Comparison of ENCODE assay signal across 8 cellular contexts in the genomic region with DNA sequence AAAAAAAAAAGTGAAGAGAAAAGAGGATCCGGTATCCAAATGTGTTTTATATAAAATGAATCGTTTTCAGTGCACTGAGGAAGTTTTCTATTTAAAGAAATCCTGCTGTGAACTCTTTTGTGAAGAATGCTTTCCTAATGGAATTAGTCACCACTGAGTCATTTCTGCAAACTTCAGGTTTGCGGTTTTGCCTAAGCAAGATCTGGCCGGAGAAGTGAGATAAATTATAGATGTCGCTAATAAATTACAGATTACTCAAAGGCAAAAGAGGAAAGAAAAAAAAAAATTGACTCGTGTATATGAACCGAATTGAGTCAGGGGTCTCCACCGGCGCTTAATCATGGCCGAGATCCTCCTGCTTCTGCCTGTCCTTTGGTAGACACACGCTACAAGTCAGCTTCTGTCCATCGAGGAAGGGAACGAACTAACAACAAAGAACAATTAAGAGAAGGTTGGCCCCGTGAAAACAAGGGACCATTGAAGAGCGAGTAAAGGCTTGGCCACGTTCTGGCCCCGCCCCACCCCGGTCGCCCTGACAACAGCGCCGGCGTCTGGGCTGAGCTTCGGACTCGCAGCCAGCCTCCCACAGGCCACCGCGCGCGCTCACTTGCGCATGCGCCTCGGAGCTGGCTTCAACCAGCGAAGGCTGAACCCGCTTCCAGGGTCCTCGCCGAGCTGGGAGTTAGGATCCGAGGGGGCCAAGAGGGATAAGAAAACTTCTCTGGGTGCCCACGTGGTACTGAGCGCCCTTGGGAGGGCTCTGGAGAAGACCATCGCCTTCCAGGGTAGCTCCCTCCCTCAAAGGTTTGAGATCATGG. TPM values are rescaled to one million over a fixed set of nuclear protein-coding genes. Genes with fewer than 3 reads are reported as not detected.
A peak's percentile ranks its signal among the peaks of the same experiment; 100 is the strongest.
DNase-seq lines count a peak whose midpoint lies in the region; ATAC-seq and TF ChIP-seq lines count a peak whose summit lies in the region.

No MANE protein-coding gene starts in this region.

- DNase-seq in DMS153 (lab: John Stamatoyannopoulos, UW) (peak; percentile 96), KBM-7 (peak; percentile 97), PC-9 (peak; percentile 94 to 97)
- DNase-seq in activated T-cell treated with anti-CD3 and anti-CD28 coated beads, Interleukin-2, amount 50 U/mL, for 48 hours, result peak; percentile 95 to 96
- peak; percentile 96 for DNase-seq in stimulated activated CD8-positive, alpha-beta memory T cell treated with anti-CD3 and anti-CD28 coated beads, Interleukin-4, amount 100 ng/mL, for 48 hours

- CTCF ChIA-PET in PC-9 (lab: Charles Lee), result interaction anchor here (0.5 to 1.0 kb wide), 7 partner anchors 10 to 887 kb away, joined by 3 to 27 read pairs (median 4); a partner anchor contains a TSS

- peaks cover 28% of the 10 kb centered on the region for H3K4me1 ChIP-seq in PC-9 (replicated peaks; ENCODE audit: insufficient read depth)
- H3K4me1 ChIP-seq in mucosa of stomach (ENCODE audit: control insufficient read depth, insufficient read depth, low read length), result peaks cover 20% of the 10 kb centered on the region

- ATAC-seq in GM21619 (IDR thresholded peaks at IDR 0.05; ENCODE audit: unreplicated experiment) (peak; percentile 97), esophagus mucosa (peak; percentile 94)

- no peaks in the 10 kb centered on the region for H3K9me2 ChIP-seq in PC-9 (ENCODE audit: insufficient read depth)

- H3K4me3 ChIP-seq in PC-9 (peak overlapping the region; percentile 93), mucosa of stomach (ENCODE audit: low read length) (peak overlapping the region; percentile 89)

- peaks cover 48% of the 10 kb centered on the region for H3F3A ChIP-seq in PC-9 (ENCODE audit: insufficient read depth, low read depth)

- peaks cover 19% of the 10 kb centered on the region for H3K79me2 ChIP-seq in PC-9 (ENCODE audit: low read depth)

- H3K27me3 ChIP-seq in PC-9 (ENCODE audit: insufficient read depth, low read depth), result no peaks in the 10 kb centered on the region
- H3K27me3 ChIP-seq in mucosa of stomach (ENCODE audit: control insufficient read depth, insufficient read depth, low read length), result no peaks in the 10 kb centered on the region

- in situ Hi-C loops in KBM-7 (cut with MboI; ENCODE audit: low pct_unique_long_range_greater_than_20kb, low sequenced_read_pairs), result no loop called here

- intact Hi-C loops in PC-9 (cut with micrococcal nuclease; ENCODE audit: unreplicated experiment), result loop anchor here (1.0 to 5.0 kb wide), 2 partner anchors 16 to 131 kb away; a partner anchor contains a TSS

- H4K20me1 ChIP-seq in PC-9 (ENCODE audit: insufficient read depth), result no peaks in the 10 kb centered on the region

- H3K36me3 ChIP-seq in PC-9 (ENCODE audit: low read depth) (no peaks in the 10 kb centered on the region), mucosa of stomach (ENCODE audit: control insufficient read depth, insufficient read depth, low read length) (no peaks in the 10 kb centered on the region)

- peak overlapping the region; percentile 97 for H2AFZ ChIP-seq in PC-9

- H3K9ac ChIP-seq in mucosa of stomach (ENCODE audit: low read length), result peak overlapping the region; percentile 98

- peak overlapping the region; percentile 97 for H3K27ac ChIP-seq in PC-9

- H3K4me2 ChIP-seq in PC-9, result peak overlapping the region; percentile 87

- no TSS peak for BruUV-seq in PC-9 (replicated peaks; lab: Mats Ljungman, UMichigan)

- TF ChIP-seq CTCF in PC-9 (conservative IDR thresholded peaks at IDR 0.05), result no peak

- POLR2A ChIA-PET in PC-9 (lab: Charles Lee; ENCODE audit: unreplicated experiment), result interaction anchor here (0.5 to 1.1 kb wide), 7 partner anchors 16 to 470 kb away, joined by 3 to 7 read pairs (median 6); a partner anchor contains a TSS

- H3K9me3 ChIP-seq in PC-9 (ENCODE audit: insufficient read depth, low read depth) (no peaks in the 10 kb centered on the region), mucosa of stomach (ENCODE audit: control insufficient read depth, low read length) (no peaks in the 10 kb centered on the region)

RNA-seq across cellular contexts. Expression of a gene that starts 33.0 kb away (rescaled TPM):
- total RNA-seq in PC-9 (2021), result 30.1 and 33.8 TPM in 2 replicates
- total RNA-seq in esophagus mucosa, result 22.4 TPM

RNA-seq across cellular contexts. Expression of a gene that starts 42.9 kb away (rescaled TPM):
- 99.4 and 121 TPM in 2 replicates for total RNA-seq in PC-9 (2021)
- 60.2 TPM for total RNA-seq in esophagus mucosa

Comparison
In these comparisons a context has a peak if more than half of its experiments do, and no peak if none do; other contexts are left out.
1. Peak in every context shown above with its lines: DNase-seq, ATAC-seq, H3K4me3 ChIP-seq and H3K27ac ChIP-seq.